In genomic region chr2:71000780-71001591, GRCh38 we compare ENCODE assay signal across 8 cellular contexts. TPM values are rescaled to one million over a fixed set of nuclear protein-coding genes. Genes with fewer than 3 reads are reported as not detected.
DNase-seq lines count a peak whose midpoint lies in the region; ATAC-seq, FAIRE-seq and TF ChIP-seq lines count a peak whose summit lies in the region.

No MANE protein-coding gene starts in this region.

- H3K9ac ChIP-seq in astrocyte (ENCODE audit: low read length) = no peak overlapping the region

- no peak for FAIRE-seq in astrocyte (lab: Jason Lieb, UNC)

- TF ChIP-seq CTCF in astrocyte (IDR thresholded peaks at IDR 0.05; ENCODE audit: insufficient read depth, low read depth, low read length) = peak; percentile 78

- DNase-seq in DMS79 treated with DMSO at 0.1 percent for 48 hours (lab: John Stamatoyannopoulos, UW) = peak; percentile 11
- DNase-seq in DMS79 (lab: John Stamatoyannopoulos, UW) = no peak
- peak; percentile 69 for DNase-seq in NCI-H1105 treated with DMSO at 0.1 percent for 48 hours (lab: John Stamatoyannopoulos, UW)
- DNase-seq in T-helper 9 cell = peak; percentile 75
- DNase-seq in astrocyte (ENCODE audit: low read depth) = peak; percentile 22
- peak; percentile 79 for DNase-seq in iPS-NIHi7 (ENCODE audit: extremely low spot score)
- peak; percentile 68 to 77 for DNase-seq in stimulated activated CD4-positive, alpha-beta T cell treated with anti-CD3 and anti-CD28 coated beads, Interleukin-12 subunit alpha, Interleukin-12 subunit beta, amount 100 ng/mL, for 24 hours (ENCODE audit: low read depth in 2 of 2)

- H3K4me3 Mint-ChIP-seq in astrocyte (ENCODE audit: unreplicated experiment) = no peak overlapping the region

- H3K27me3 Mint-ChIP-seq in astrocyte (ENCODE audit: low read depth, unreplicated experiment) = peaks cover 8% of the 10 kb centered on the region

- H3K79me2 ChIP-seq in astrocyte (ENCODE audit: insufficient read depth, low read length) = no peaks in the 10 kb centered on the region

- peak overlapping the region; percentile 69 for H3K27ac Mint-ChIP-seq in astrocyte (ENCODE audit: unreplicated experiment)

- H4K20me1 ChIP-seq in astrocyte (ENCODE audit: insufficient read depth, low read length) = no peaks in the 10 kb centered on the region

- H3K4me1 ChIP-seq in astrocyte (ENCODE audit: insufficient read depth, low read length) = no peaks in the 10 kb centered on the region

- H3K27me3 ChIP-seq in astrocyte (ENCODE audit: insufficient read depth, low read length) = no peaks in the 10 kb centered on the region

- H2AFZ ChIP-seq in astrocyte (ENCODE audit: low read depth, low read length) = peak overlapping the region; percentile 97

- H3K9me3 ChIP-seq in astrocyte (ENCODE audit: insufficient read depth, low read depth, low read length) = no peaks in the 10 kb centered on the region

- no peaks in the 10 kb centered on the region for H3K36me3 ChIP-seq in astrocyte (ENCODE audit: insufficient read depth, low read length)

- H3K27ac ChIP-seq in astrocyte (ENCODE audit: low read depth, low read length) = no peak overlapping the region

- H3K4me2 ChIP-seq in astrocyte (ENCODE audit: low read length) = peak overlapping the region; percentile 77

- no peaks in the 10 kb centered on the region for H3K36me3 Mint-ChIP-seq in astrocyte (ENCODE audit: low read depth, unreplicated experiment)

- H3K4me1 Mint-ChIP-seq in astrocyte (ENCODE audit: low read depth, unreplicated experiment) = no peaks in the 10 kb centered on the region

- peak; percentile 98 for ATAC-seq in HG02759 (IDR thresholded peaks at IDR 0.05; ENCODE audit: unreplicated experiment)

- H3K4me3 ChIP-seq in astrocyte (ENCODE audit: insufficient read depth, low read depth, low read length) = peak overlapping the region; percentile 29

- H3K9me3 Mint-ChIP-seq in astrocyte (ENCODE audit: unreplicated experiment) = no peaks in the 10 kb centered on the region

RNA-seq across cellular contexts. Expression of gene TEX261, which starts 6.3 kb away (rescaled TPM):
- total RNA-seq in astrocyte = 44.7 and 47.8 TPM in 2 replicates

RNA-seq across cellular contexts. Expression of gene ANKRD53, which starts 22.6 kb away (rescaled TPM):
- total RNA-seq in astrocyte = 0.94 and 1.1 TPM in 2 replicates
